21 cellular contexts compared by ENCODE assay signal in genomic region chr11:113841691-113842090, GRCh38. TPM values are rescaled to one million over a fixed set of nuclear protein-coding genes. Genes with fewer than 3 reads are reported as not detected.
DNase-seq lines count a peak whose midpoint lies in the region; ATAC-seq, FAIRE-seq and TF ChIP-seq lines count a peak whose summit lies in the region.
"Had no signal": no experiment of that assay in that cellular context is flagged by ENCODE, and none has a peak within 500 bp of the region (broad histone marks: within the 10 kb centered on the region; RNA-seq: fewer than 3 reads in every experiment).

No MANE protein-coding gene starts in this region.

- no peaks in the 10 kb centered on the region for H3K9me2 ChIP-seq in MM.1S (replicated peaks; ENCODE audit: insufficient read depth, low read length)

- no peaks in the 10 kb centered on the region for H4K20me1 ChIP-seq in MM.1S (ENCODE audit: insufficient read depth, low read length)
- H4K20me1 ChIP-seq: BLaER1 treated with 17β-estradiol and CSF1 and Interleukin-3, amounts not matched to agents 10 nM and 100 nM had no signal

- DNase-seq in COLO829 (ENCODE audit: low spot score): peak; percentile 60
- no peak for DNase-seq in MM.1S
- DNase-seq in colonic mucosa: no peak
- no peak for DNase-seq in NCI-H2081 (lab: John Stamatoyannopoulos, UW)
- no peak for DNase-seq in small intestine
- no peak for DNase-seq in GM12892 (ENCODE audit: insufficient read length)
- DNase-seq in HPDE6-E6E7 (ENCODE audit: extremely low spot score): no peak
- DNase-seq: DND-41; effector CD4-positive, alpha-beta T cell; H7; hippocampal formation; NCI-H1105 treated with DMSO at 0.1 percent for 48 hours; NCI-H2171 treated with DMSO at 0.1 percent for 48 hours; NK-92 treated with Interleukin-12 subunit alpha and Interleukin-12 subunit beta, amount 100 ng/mL, for 24 hours; stimulated activated CD4-positive, alpha-beta T cell treated with anti-CD3 and anti-CD28 coated beads, Interleukin-4, amount 100 ng/mL, for 4 hours; trophoblast cell had no signal

- H3K9ac ChIP-seq in MM.1S (ENCODE audit: low read length) (no peak overlapping the region), colonic mucosa (ENCODE audit: low read depth in 2 of 2, low read length in 2 of 2) (no peak overlapping the region)
- H3K9ac ChIP-seq: BLaER1 treated with 17β-estradiol and CSF1 and Interleukin-3, amounts not matched to agents 10 nM and 100 nM had no signal

- H2AFZ ChIP-seq in MM.1S (ENCODE audit: low read length): no peak overlapping the region

- H3K27ac ChIP-seq in MM.1S (ENCODE audit: low read length) (peak overlapping the region; percentile 20; the same call in 1 of the 2 replicates), colonic mucosa (peak overlapping the region; percentile 26), small intestine (ENCODE audit: low read depth in 1 of 2, low read length in 1 of 2) (no peak overlapping the region)
- H3K27ac ChIP-seq: BLaER1 treated with 17β-estradiol and CSF1 and Interleukin-3, amounts not matched to agents 10 nM and 100 nM; SJSA1 had no signal

- no peak for FAIRE-seq in small intestine (lab: Jason Lieb, UNC)
- no peak for FAIRE-seq in GM12892 (lab: Jason Lieb, UNC)
- FAIRE-seq: K562 had no signal

- TF ChIP-seq CTCF in MM.1S (IDR thresholded peaks at IDR 0.05; ENCODE audit: low read length) (no peak), colonic mucosa (IDR thresholded peaks at IDR 0.05) (no peak)

- peak overlapping the region; percentile 48 for H3K4me2 ChIP-seq in MM.1S (ENCODE audit: low read depth, low read length)
- H3K4me2 ChIP-seq: BLaER1 treated with 17β-estradiol and CSF1 and Interleukin-3, amounts not matched to agents 10 nM and 100 nM had no signal

- H3K36me3 ChIP-seq in MM.1S (replicated peaks; ENCODE audit: insufficient read depth, low read length) (no peaks in the 10 kb centered on the region; the same call in 1 of the 2 replicates), colonic mucosa (no peaks in the 10 kb centered on the region), small intestine (ENCODE audit: control insufficient read depth in 2 of 2, insufficient read depth in 2 of 2, low read length in 2 of 2) (peaks cover 7 to 11% of the 10 kb centered on the region in 2 donors)
- H3K36me3 ChIP-seq: SJSA1 had no signal

- no peaks in the 10 kb centered on the region for H3K9me3 ChIP-seq in MM.1S (replicated peaks; ENCODE audit: insufficient read depth, low read length)
- no peaks in the 10 kb centered on the region for H3K9me3 ChIP-seq in colonic mucosa
- H3K9me3 ChIP-seq in small intestine (ENCODE audit: control insufficient read depth, low read depth): no peaks in the 10 kb centered on the region
- H3K9me3 ChIP-seq: BLaER1 treated with 17β-estradiol and CSF1 and Interleukin-3, amounts not matched to agents 10 nM and 100 nM; SJSA1 had no signal

- H3K4me1 ChIP-seq in MM.1S (ENCODE audit: low read length) (0 out of 2 replicates have a peak, but pooled peaks cover 5% of the 10 kb centered on the region), colonic mucosa (no peaks in the 10 kb centered on the region), small intestine (ENCODE audit: control insufficient read depth in 2 of 2, insufficient read depth in 1 of 2, low read depth in 1 of 2, low read length in 1 of 2) (no peaks in the 10 kb centered on the region)
- H3K4me1 ChIP-seq: BLaER1 treated with 17β-estradiol and CSF1 and Interleukin-3, amounts not matched to agents 10 nM and 100 nM; SJSA1 had no signal

- no peaks in the 10 kb centered on the region for H3K27me3 ChIP-seq in MM.1S (replicated peaks; ENCODE audit: insufficient read depth, low read length)
- no peaks in the 10 kb centered on the region for H3K27me3 ChIP-seq in colonic mucosa
- no peaks in the 10 kb centered on the region for H3K27me3 ChIP-seq in small intestine (ENCODE audit: control insufficient read depth in 2 of 2, insufficient read depth in 2 of 2, low read length in 2 of 2)
- H3K27me3 ChIP-seq: BLaER1 treated with 17β-estradiol and CSF1 and Interleukin-3, amounts not matched to agents 10 nM and 100 nM; SJSA1 had no signal

- no peaks in the 10 kb centered on the region for H3F3A ChIP-seq in MM.1S (ENCODE audit: insufficient read depth, low read length)

- intact Hi-C loops in colonic mucosa (cut with DNase I): no loop called here

- H3K4me3 ChIP-seq in MM.1S (ENCODE audit: low read length): peak overlapping the region; percentile 23
- H3K4me3 ChIP-seq in colonic mucosa: no peak overlapping the region
- H3K4me3 ChIP-seq in small intestine (ENCODE audit: low read depth in 1 of 2, low read length in 2 of 2): no peak overlapping the region
- H3K4me3 ChIP-seq: BLaER1 treated with 17β-estradiol and CSF1 and Interleukin-3, amounts not matched to agents 10 nM and 100 nM; K562; SJSA1 had no signal

- ATAC-seq in GM18511 (IDR thresholded peaks at IDR 0.05; ENCODE audit: unreplicated experiment): peak; percentile 24
- ATAC-seq: activated naive CD4-positive, alpha-beta T cell treated with anti-CD3 and anti-CD28 coated beads, Interleukin-2, amount 50 U/mL, for 72 hours; K562 had no signal

- peaks cover 18% of the 10 kb centered on the region for H3K79me2 ChIP-seq in MM.1S (ENCODE audit: low read length)

- WGBS in small intestine, 3 donors: 19 to 64% (median 38%) methylated on average over 1 of the region's 1 CpG

- TF ChIP-seq POLR2A in GM12892 (IDR thresholded peaks at IDR 0.05; ENCODE audit: low read depth, low read length): no peak

RNA-seq across cellular contexts. Expression of gene USP28, which starts 33.7 kb away (rescaled TPM):
- total RNA-seq in colonic mucosa: 10 to 100 TPM; 25.7 to 35.3 TPM
- 1 to 10 TPM; 5.1 to 8.9 (median 7.6) TPM for polyA plus RNA-seq in small intestine
- 23.4 TPM for polyA plus RNA-seq in GM12892 (2012; ENCODE audit: missing spikeins)

Comparison
In these comparisons a context has a peak if more than half of its experiments do, and no peak if none do; other contexts are left out.
1. H3K27ac ChIP-seq: peak in MM.1S (single experiment) and colonic mucosa (single experiment); none in small intestine (0 of 2).